ENCODE assay signal across 8 cellular contexts in the genomic region with DNA sequence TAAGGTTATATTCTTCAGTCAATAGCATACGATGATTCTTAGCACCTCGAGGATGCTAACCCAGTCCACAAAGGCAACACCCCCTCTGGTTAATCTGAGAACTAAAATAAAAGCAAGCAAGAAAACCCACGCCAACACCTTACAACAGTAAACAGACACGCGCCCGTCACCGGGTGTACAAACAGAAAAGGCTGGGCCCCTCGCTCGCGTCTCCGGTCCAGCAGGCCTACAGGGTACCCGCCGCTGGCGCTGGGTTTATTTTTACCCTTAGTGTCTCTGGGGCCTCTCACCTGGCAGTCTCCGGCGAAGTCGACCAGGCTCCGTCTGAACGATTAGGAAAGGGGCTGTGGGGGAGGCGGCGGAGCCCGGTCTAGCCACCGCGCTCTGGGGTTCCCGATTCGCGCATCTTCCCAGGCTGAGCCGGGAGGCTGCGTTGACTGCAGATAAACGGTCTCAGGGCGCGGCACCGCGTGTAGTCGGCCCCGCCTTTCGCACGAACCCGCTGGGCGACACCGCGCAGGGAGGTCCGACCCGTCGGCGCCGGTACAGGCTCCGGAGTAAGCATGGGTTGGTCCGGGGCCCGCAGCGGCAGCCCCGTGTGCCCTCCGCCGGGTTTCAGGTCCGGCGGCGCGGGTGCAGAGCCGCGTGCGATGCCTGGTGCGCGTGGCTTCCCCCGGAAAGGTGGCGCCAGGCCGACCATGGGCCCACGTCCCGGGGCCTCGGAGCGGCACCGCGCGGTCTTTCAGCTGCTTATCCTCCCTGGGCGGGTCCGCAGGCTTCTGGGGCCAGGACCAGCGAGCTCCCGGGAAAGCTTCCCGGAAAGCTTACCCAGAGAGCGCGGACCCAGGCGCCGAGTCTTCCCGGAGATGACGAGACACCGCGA. TPM values are rescaled to one million over a fixed set of nuclear protein-coding genes. Genes with fewer than 3 reads are reported as not detected.
DNase-seq lines count a peak whose midpoint lies in the region; ATAC-seq and TF ChIP-seq lines count a peak whose summit lies in the region.

A gene with protein sequence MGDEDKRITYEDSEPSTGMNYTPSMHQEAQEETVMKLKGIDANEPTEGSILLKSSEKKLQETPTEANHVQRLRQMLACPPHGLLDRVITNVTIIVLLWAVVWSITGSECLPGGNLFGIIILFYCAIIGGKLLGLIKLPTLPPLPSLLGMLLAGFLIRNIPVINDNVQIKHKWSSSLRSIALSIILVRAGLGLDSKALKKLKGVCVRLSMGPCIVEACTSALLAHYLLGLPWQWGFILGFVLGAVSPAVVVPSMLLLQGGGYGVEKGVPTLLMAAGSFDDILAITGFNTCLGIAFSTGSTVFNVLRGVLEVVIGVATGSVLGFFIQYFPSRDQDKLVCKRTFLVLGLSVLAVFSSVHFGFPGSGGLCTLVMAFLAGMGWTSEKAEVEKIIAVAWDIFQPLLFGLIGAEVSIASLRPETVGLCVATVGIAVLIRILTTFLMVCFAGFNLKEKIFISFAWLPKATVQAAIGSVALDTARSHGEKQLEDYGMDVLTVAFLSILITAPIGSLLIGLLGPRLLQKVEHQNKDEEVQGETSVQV (minus strand): TSS at position 868 of the 883 bp plus-strand sequence. CDS start 9,211 bp downstream, outside the sequence.

- no peak for TF ChIP-seq RAD21 in SK-N-SH (IDR thresholded peaks at IDR 0.05; ENCODE audit: low read length)

- ATAC-seq in GM19467 (IDR thresholded peaks at IDR 0.05; ENCODE audit: unreplicated experiment) (peak; percentile 55), omental fat pad (ENCODE audit: low FRiP score) (peak; percentile 83)

- peak within 1 kb of the TSS; percentile 99 for H3K27ac Mint-ChIP-seq in activated naive CD4-positive, alpha-beta T cell treated with anti-CD3 and anti-CD28 coated beads, Interleukin-2, amount 10 ng/mL, durations not matched to agents 7 days and 5 days

- no peak for TF ChIP-seq POLR2A in suprapubic skin (IDR thresholded peaks at IDR 0.05)

- H3K27me3 ChIP-seq in SK-N-SH (ENCODE audit: insufficient read depth), result no peaks in the 10 kb centered on the region
- no peaks in the 10 kb centered on the region for H3K27me3 ChIP-seq in suprapubic skin

- H3K4me2 ChIP-seq in SK-N-SH, result peak within 1 kb of the TSS; percentile 82

- H3K27me3 Mint-ChIP-seq in activated naive CD4-positive, alpha-beta T cell treated with anti-CD3 and anti-CD28 coated beads, Interleukin-2, amount 10 ng/mL, durations not matched to agents 7 days and 5 days, result no peaks in the 10 kb centered on the region

- 0 out of 2 replicates have a peak, but pooled peaks have one; percentile 9 for TF ChIP-seq CTCF in SK-N-SH (IDR thresholded peaks at IDR 0.05)
- TF ChIP-seq CTCF in omental fat pad (IDR thresholded peaks at IDR 0.05), result no peak
- no peak for TF ChIP-seq CTCF in suprapubic skin (IDR thresholded peaks at IDR 0.05)

- peak within 1 kb of the TSS; percentile 90 for H3K9ac ChIP-seq in SK-N-SH

- H3K4me1 Mint-ChIP-seq in activated naive CD4-positive, alpha-beta T cell treated with anti-CD3 and anti-CD28 coated beads, Interleukin-2, amount 10 ng/mL, durations not matched to agents 7 days and 5 days, result peaks cover 52% of the 10 kb centered on the region

- WGBS in SK-N-SH (ENCODE audit: low lambda C conversion rate), result 12% methylated on average over 28 of the region's 86 CpGs
- under 1% methylated on average over 47 of the region's 86 CpGs for WGBS in suprapubic skin

- CTCF ChIA-PET in SK-N-SH (lab: Yijun Ruan, JAX), result interaction anchor here (0.7 to 3.0 kb wide), 6 partner anchors 13 to 46 kb away, joined by 3 to 12 read pairs (median 4); no protein-coding TSS in a partner anchor
- CTCF ChIA-PET in activated naive CD4-positive, alpha-beta T cell treated with anti-CD3 and anti-CD28 coated beads, Interleukin-2, amount 10 ng/mL, durations not matched to agents 7 days and 5 days (lab: Charles Lee), result interaction anchor here (0.7 to 3.0 kb wide), 7 partner anchors 14 to 645 kb away, joined by 3 to 16 read pairs (median 4); no protein-coding TSS in a partner anchor

- H3K36me3 ChIP-seq in SK-N-SH (replicated peaks in 1 of 2; ENCODE audit: control insufficient read depth in 1 of 2, insufficient read depth in 2 of 2, low read length in 1 of 2) (peaks cover 10 to 15% of the 10 kb centered on the region in 2 experiments), suprapubic skin (peaks cover 12% of the 10 kb centered on the region)

- H3K4me3 ChIP-seq in SK-N-SH (ENCODE audit: low read depth in 2 of 2, low read length in 1 of 2), result peak within 1 kb of the TSS; percentile 76 to 86
- peak within 1 kb of the TSS; percentile 62 for H3K4me3 ChIP-seq in suprapubic skin

- no peaks in the 10 kb centered on the region for H4K20me1 ChIP-seq in SK-N-SH (ENCODE audit: insufficient read depth)

- H3K36me3 Mint-ChIP-seq in activated naive CD4-positive, alpha-beta T cell treated with anti-CD3 and anti-CD28 coated beads, Interleukin-2, amount 10 ng/mL, durations not matched to agents 7 days and 5 days, result peaks cover 23% of the 10 kb centered on the region

- H3K9me2 ChIP-seq in SK-N-SH, result no peaks in the 10 kb centered on the region

- H3K9me3 ChIP-seq in SK-N-SH (no peaks in the 10 kb centered on the region), suprapubic skin (no peaks in the 10 kb centered on the region)

- H3K4me1 ChIP-seq in SK-N-SH (ENCODE audit: control insufficient read depth in 1 of 2, insufficient read depth in 2 of 2, low read depth in 1 of 2, low read length in 1 of 2) (peaks cover 0 to 7% of the 10 kb centered on the region in 2 experiments; a peak in 2 of 4 replicates), suprapubic skin (peaks cover 28% of the 10 kb centered on the region)

- H3K27ac ChIP-seq in SK-N-SH (ENCODE audit: low read depth in 2 of 2, low read length in 1 of 2) (peak within 1 kb of the TSS; percentile 69 to 86), suprapubic skin (peak within 1 kb of the TSS; percentile 79)

- peak within 1 kb of the TSS; percentile 98 for H3K4me3 Mint-ChIP-seq in activated naive CD4-positive, alpha-beta T cell treated with anti-CD3 and anti-CD28 coated beads, Interleukin-2, amount 10 ng/mL, durations not matched to agents 7 days and 5 days

- H2AFZ ChIP-seq in SK-N-SH (ENCODE audit: low read depth), result peak within 1 kb of the TSS; percentile 80

- DNase-seq in DMS153 (lab: John Stamatoyannopoulos, UW) (peak; percentile 28), HS-27A (ENCODE audit: low read depth) (peak; percentile 50), SK-N-SH (peak; percentile 80), globus pallidus (ENCODE audit: low spot score) (peak; percentile 41), omental fat pad (ENCODE audit: low spot score) (peak; percentile 30), suprapubic skin (ENCODE audit: low spot score in 2 of 2) (peak; percentile 80 to 84)
- DNase-seq in activated naive CD4-positive, alpha-beta T cell treated with anti-CD3 and anti-CD28 coated beads, Interleukin-2, amount 10 ng/mL, durations not matched to agents 7 days and 5 days, result peak; percentile 73

- no peaks in the 10 kb centered on the region for H3F3A ChIP-seq in SK-N-SH (replicated peaks; ENCODE audit: insufficient read depth)

- peaks cover 49% of the 10 kb centered on the region for H3K79me2 ChIP-seq in SK-N-SH (ENCODE audit: insufficient read depth)

- TF ChIP-seq EP300 in SK-N-SH (IDR thresholded peaks at IDR 0.05; ENCODE audit: borderline replicate concordance in 1 of 2, low read depth in 1 of 2, low read length in 1 of 2) (no peak), suprapubic skin (IDR thresholded peaks at IDR 0.05) (no peak)

- H3K9me3 Mint-ChIP-seq in activated naive CD4-positive, alpha-beta T cell treated with anti-CD3 and anti-CD28 coated beads, Interleukin-2, amount 10 ng/mL, durations not matched to agents 7 days and 5 days, result no peaks in the 10 kb centered on the region

- POLR2A ChIA-PET in SK-N-SH (lab: Yijun Ruan, JAX), result interaction anchor here (0.6 to 1.8 kb wide), 4 partner anchors 13 to 483 kb away, joined by 3 to 4 read pairs (median 3); a partner anchor contains a TSS

TF ChIP-seq in SK-N-SH, 30 proteins besides CTCF, POLR2A, EP300 and RAD21 (continues in another document):
- TF ChIP-seq TCF12 (IDR thresholded peaks at IDR 0.05), result no peak
- TF ChIP-seq MEF2A (IDR thresholded peaks at IDR 0.05; ENCODE audit: borderline replicate concordance, low read depth), result no peak; the same call in 1 of the 2 replicates
- no peak for TF ChIP-seq EZH2phosphoT487 (IDR thresholded peaks at IDR 0.05; ENCODE audit: borderline replicate concordance, low read depth)
- TF ChIP-seq FOSL2 (IDR thresholded peaks at IDR 0.05; ENCODE audit: borderline replicate concordance, low read depth), result no peak
- peak; percentile 97 for TF ChIP-seq CHD2 (IDR thresholded peaks at IDR 0.05; ENCODE audit: low read length, partially characterized antibody)
- no peak for TF ChIP-seq SMC3 (IDR thresholded peaks at IDR 0.05; ENCODE audit: low read depth, low read length)
- TF ChIP-seq NFIC (IDR thresholded peaks at IDR 0.05; ENCODE audit: borderline replicate concordance), result no peak
- no peak for TF ChIP-seq JUND (IDR thresholded peaks at IDR 0.05)
- TF ChIP-seq SIN3A (IDR thresholded peaks at IDR 0.05; ENCODE audit: borderline replicate concordance, low read depth, low read length), result peak; percentile 59; the same call in 1 of the 2 replicates
- 0 out of 2 replicates have a peak, but pooled peaks have one; percentile 20 for TF ChIP-seq GABPA (IDR thresholded peaks at IDR 0.05; ENCODE audit: low read depth)
- peak; percentile 18; the same call in 1 of the 2 replicates for TF ChIP-seq MXI1 (IDR thresholded peaks at IDR 0.05; ENCODE audit: low read depth, low read length)
- TF ChIP-seq, protein P1, sequence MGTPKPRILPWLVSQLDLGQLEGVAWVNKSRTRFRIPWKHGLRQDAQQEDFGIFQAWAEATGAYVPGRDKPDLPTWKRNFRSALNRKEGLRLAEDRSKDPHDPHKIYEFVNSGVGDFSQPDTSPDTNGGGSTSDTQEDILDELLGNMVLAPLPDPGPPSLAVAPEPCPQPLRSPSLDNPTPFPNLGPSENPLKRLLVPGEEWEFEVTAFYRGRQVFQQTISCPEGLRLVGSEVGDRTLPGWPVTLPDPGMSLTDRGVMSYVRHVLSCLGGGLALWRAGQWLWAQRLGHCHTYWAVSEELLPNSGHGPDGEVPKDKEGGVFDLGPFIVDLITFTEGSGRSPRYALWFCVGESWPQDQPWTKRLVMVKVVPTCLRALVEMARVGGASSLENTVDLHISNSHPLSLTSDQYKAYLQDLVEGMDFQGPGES (IDR thresholded peaks at IDR 0.05; ENCODE audit: low read depth, low read length), result no peak

RNA-seq across cellular contexts. Expression of the gene that starts here (rescaled TPM):
- 11.2 and 16.0 TPM in 2 replicates for polyA plus RNA-seq in SK-N-SH (2012; rRNA removed)
- 14.7 and 16.8 TPM in 2 replicates for polyA plus RNA-seq in SK-N-SH (2012; cell fraction: cytosol; rRNA removed)
- polyA plus RNA-seq in SK-N-SH (2012; cell fraction: nucleus; rRNA removed), result 9.8 and 13.6 TPM in 2 replicates
- total RNA-seq in omental fat pad (10 to 100 TPM; 16.9 to 56.1 (median 24.7) TPM), suprapubic skin (10 to 100 TPM in 1 of 4 donors, 1 to 10 TPM in 3; 4.2 to 11.9 (median 5.6) TPM)

Comparison
In these comparisons a context has a peak if more than half of its experiments do, and no peak if none do; other contexts are left out.
1. Peak in every context shown above with its lines: DNase-seq, ATAC-seq, H3K4me3 ChIP-seq and H3K27ac ChIP-seq.
2. DNase-seq: peak in every context shown above with its lines; median percentile 82 in suprapubic skin; 80 in SK-N-SH; 73 in activated naive CD4-positive, alpha-beta T cell treated with anti-CD3 and anti-CD28 coated beads, Interleukin-2, amount 10 ng/mL, durations not matched to agents 7 days and 5 days; 50 in HS-27A; 41 in globus pallidus; 30 in omental fat pad; 28 in DMS153.